10 cellular contexts compared by ENCODE assay signal in genomic region chr21:34199121-34199910, GRCh38.
A peak's percentile ranks its signal among the peaks of the same experiment; 100 is the strongest.
DNase-seq lines count a peak whose midpoint lies in the region; ATAC-seq and TF ChIP-seq lines count a peak whose summit lies in the region.
"Had no signal": no experiment of that assay in that cellular context is flagged by ENCODE, and none has a peak within 500 bp of the region (broad histone marks: within the 10 kb centered on the region; RNA-seq: fewer than 3 reads in every experiment).

No MANE protein-coding gene starts in this region.

- H3K9me3 ChIP-seq in BLaER1 treated with 17β-estradiol and CSF1 and Interleukin-3, amounts not matched to agents 10 nM and 100 nM (replicated peaks in 1 of 11), result peaks cover 0 to 36% (median 20%) of the 10 kb centered on the region in 11 experiments; a peak in 17 of 22 replicates
- H3K9me3 ChIP-seq in CD8-positive, alpha-beta T cell (ENCODE audit: low read length), result no peaks in the 10 kb centered on the region
- H3K9me3 ChIP-seq in mucosa of descending colon, result no peaks in the 10 kb centered on the region

- H3K27ac Mint-ChIP-seq in CD8-positive, alpha-beta T cell, result peak overlapping the region; percentile 86
- peak overlapping the region; percentile 39 for H3K27ac Mint-ChIP-seq in activated T-helper 17 cell treated with anti-CD3 and anti-CD28 coated beads, Interleukin-2, amount 50 U/mL, for 72 hours

- H3K79me1 ChIP-seq in mesendoderm (ENCODE audit: low read length), result no peaks in the 10 kb centered on the region

- no peaks in the 10 kb centered on the region for H3K9me3 Mint-ChIP-seq in CD8-positive, alpha-beta T cell
- H3K9me3 Mint-ChIP-seq in activated T-helper 17 cell treated with anti-CD3 and anti-CD28 coated beads, Interleukin-2, amount 50 U/mL, for 72 hours, result no peaks in the 10 kb centered on the region

- no peaks in the 10 kb centered on the region for H4K20me1 ChIP-seq in BLaER1 treated with 17β-estradiol and CSF1 and Interleukin-3, amounts not matched to agents 10 nM and 100 nM

- peak overlapping the region in 8 of 11 experiments; percentile 6 to 62 (median 42); a peak in 8 of 22 replicates for H3K9ac ChIP-seq in BLaER1 treated with 17β-estradiol and CSF1 and Interleukin-3, amounts not matched to agents 10 nM and 100 nM
- no peak overlapping the region for H3K9ac ChIP-seq in mesendoderm (ENCODE audit: low read length)

- CTCF ChIA-PET in CD8-positive, alpha-beta T cell (lab: Charles Lee), result interaction anchor here (0.7 to 2.9 kb wide), 4 partner anchors 70 to 1379 kb away, joined by 4 to 18 read pairs (median 4); no protein-coding TSS in a partner anchor

- H3K27me3 ChIP-seq in BLaER1 treated with 17β-estradiol and CSF1 and Interleukin-3, amounts not matched to agents 10 nM and 100 nM, result no peaks in the 10 kb centered on the region
- H3K27me3 ChIP-seq in CD8-positive, alpha-beta T cell (ENCODE audit: insufficient read depth, low read length), result no peaks in the 10 kb centered on the region
- H3K27me3 ChIP-seq in mesendoderm (ENCODE audit: insufficient read depth, low read length, poor library complexity), result no peaks in the 10 kb centered on the region

- no peak for DNase-seq in CD8-positive, alpha-beta T cell
- DNase-seq in mesendoderm (peak; percentile 37), mucosa of descending colon (no peak), MV-4-11 (lab: John Stamatoyannopoulos, UW) (no peak)
- DNase-seq: erythroblast, NCI-H526 had no signal

- H3K36me3 Mint-ChIP-seq in CD8-positive, alpha-beta T cell, result no peaks in the 10 kb centered on the region
- no peaks in the 10 kb centered on the region for H3K36me3 Mint-ChIP-seq in activated T-helper 17 cell treated with anti-CD3 and anti-CD28 coated beads, Interleukin-2, amount 50 U/mL, for 72 hours (ENCODE audit: low read depth)
- H3K36me3 Mint-ChIP-seq: brain had no signal

- H2BK5ac ChIP-seq in mesendoderm (ENCODE audit: low read length), result no peak overlapping the region

- no peak overlapping the region for H3K18ac ChIP-seq in mesendoderm (ENCODE audit: low read length)

- H3K4me2 ChIP-seq in BLaER1 treated with 17β-estradiol and CSF1 and Interleukin-3, amounts not matched to agents 10 nM and 100 nM, result peak overlapping the region; percentile 5 to 79 (median 56)
- H3K4me2 ChIP-seq in mesendoderm (ENCODE audit: low read length), result no peak overlapping the region

- no CpG with 5 or more reads among the region's 7 CpGs for WGBS in mesendoderm (ENCODE audit: extremely low coverage, insufficient coverage, low lambda C conversion rate)

- peak overlapping the region; percentile 39 for H3K4me3 Mint-ChIP-seq in CD8-positive, alpha-beta T cell
- H3K4me3 Mint-ChIP-seq in activated T-helper 17 cell treated with anti-CD3 and anti-CD28 coated beads, Interleukin-2, amount 50 U/mL, for 72 hours, result peak overlapping the region; percentile 37

- no peaks in the 10 kb centered on the region for H3K79me2 ChIP-seq in mesendoderm (ENCODE audit: control insufficient read depth, insufficient read depth, low read length)

- no peak overlapping the region for H3K23ac ChIP-seq in mesendoderm (ENCODE audit: low read length)

- peak overlapping the region; percentile 65 for H3K56ac ChIP-seq in mesendoderm (ENCODE audit: low read length)

- no peak overlapping the region for H2BK15ac ChIP-seq in mesendoderm (replicated peaks; ENCODE audit: low read depth)

- intact Hi-C loops in CD8-positive, alpha-beta T cell (cut with DNase I, micrococcal nuclease), result no loop called here
- intact Hi-C loops in mucosa of descending colon (cut with DNase I, micrococcal nuclease), result loop anchor here in 1 of 2 donors (10.0 kb wide), 1 partner anchor 255 kb away; no protein-coding TSS in a partner anchor

- H3K36me3 ChIP-seq in BLaER1 treated with 17β-estradiol and CSF1 and Interleukin-3, amounts not matched to agents 10 nM and 100 nM, result no peaks in the 10 kb centered on the region; a peak in 1 of 22 replicates
- no peaks in the 10 kb centered on the region for H3K36me3 ChIP-seq in CD8-positive, alpha-beta T cell (ENCODE audit: insufficient read depth, low read length)
- H3K36me3 ChIP-seq in mesendoderm (ENCODE audit: control insufficient read depth, insufficient read depth, low read length) (no peaks in the 10 kb centered on the region), mucosa of descending colon (ENCODE audit: low read depth) (no peaks in the 10 kb centered on the region)

- H3K4me3 ChIP-seq in BLaER1 treated with 17β-estradiol and CSF1 and Interleukin-3, amounts not matched to agents 10 nM and 100 nM, result no peak overlapping the region
- no peak overlapping the region for H3K4me3 ChIP-seq in CD8-positive, alpha-beta T cell (ENCODE audit: low read depth, low read length)
- no peak overlapping the region for H3K4me3 ChIP-seq in mesendoderm (ENCODE audit: low read length)
- H3K4me3 ChIP-seq in mucosa of descending colon, result no peak overlapping the region

- no peak overlapping the region for H4K8ac ChIP-seq in mesendoderm (ENCODE audit: low read depth, low read length)

- H3K27me3 Mint-ChIP-seq in CD8-positive, alpha-beta T cell (ENCODE audit: low read depth), result no peaks in the 10 kb centered on the region
- no peaks in the 10 kb centered on the region for H3K27me3 Mint-ChIP-seq in activated T-helper 17 cell treated with anti-CD3 and anti-CD28 coated beads, Interleukin-2, amount 50 U/mL, for 72 hours
- H3K27me3 Mint-ChIP-seq: brain had no signal

- H3K4ac ChIP-seq in mesendoderm (ENCODE audit: low read depth, low read length), result no peak overlapping the region

- POLR2A ChIA-PET in CD8-positive, alpha-beta T cell (lab: Charles Lee), result interaction anchor here (0.6 to 1.5 kb wide), 7 partner anchors 13 to 1776 kb away, joined by 3 to 6 read pairs (median 3); partner anchors contain the start of genes MRPS6 and SLC5A3

- no peak overlapping the region for H2BK120ac ChIP-seq in mesendoderm (ENCODE audit: low read depth, low read length)

- peaks cover 20 to 68% (median 45%) of the 10 kb centered on the region in 10 experiments for H3K4me1 ChIP-seq in BLaER1 treated with 17β-estradiol and CSF1 and Interleukin-3, amounts not matched to agents 10 nM and 100 nM
- H3K4me1 ChIP-seq in CD8-positive, alpha-beta T cell (ENCODE audit: insufficient read depth, low read length), result peaks cover 33% of the 10 kb centered on the region
- peaks cover 4% of the 10 kb centered on the region for H3K4me1 ChIP-seq in mesendoderm (ENCODE audit: control insufficient read depth, low read depth, low read length)
- no peaks in the 10 kb centered on the region for H3K4me1 ChIP-seq in mucosa of descending colon (ENCODE audit: low read depth)

- no peak overlapping the region for H4K5ac ChIP-seq in mesendoderm (ENCODE audit: low read length)

- H3K4me1 Mint-ChIP-seq in CD8-positive, alpha-beta T cell (ENCODE audit: low read depth), result peaks cover 44% of the 10 kb centered on the region
- peaks cover 18% of the 10 kb centered on the region for H3K4me1 Mint-ChIP-seq in activated T-helper 17 cell treated with anti-CD3 and anti-CD28 coated beads, Interleukin-2, amount 50 U/mL, for 72 hours

- TF ChIP-seq CTCF in CD8-positive, alpha-beta T cell (IDR thresholded peaks at IDR 0.05), result no peak
- TF ChIP-seq CTCF in mucosa of descending colon (IDR thresholded peaks at IDR 0.05), result no peak

- ATAC-seq in CD8-positive, alpha-beta T cell, result no peak
- peak; percentile 4 for ATAC-seq in activated T-helper 17 cell treated with anti-CD3 and anti-CD28 coated beads, Interleukin-2, amount 50 U/mL, for 72 hours (replicated peaks)
- ATAC-seq in HG02981 (IDR thresholded peaks at IDR 0.05; ENCODE audit: unreplicated experiment), result no peak
- no peak for ATAC-seq in mucosa of descending colon

- H3K27ac ChIP-seq in BLaER1 treated with 17β-estradiol and CSF1 and Interleukin-3, amounts not matched to agents 10 nM and 100 nM, result peak overlapping the region; percentile 16 to 77 (median 67); a peak in 21 of 22 replicates
- H3K27ac ChIP-seq in CD8-positive, alpha-beta T cell (ENCODE audit: low read depth, low read length), result peak overlapping the region; percentile 31
- peak overlapping the region; percentile 27 for H3K27ac ChIP-seq in mesendoderm (ENCODE audit: low read depth, low read length)

- no peak overlapping the region for H2AK5ac ChIP-seq in mesendoderm (ENCODE audit: low read length)
